ENCODE assay signal across 1 cellular context in the genomic region with DNA sequence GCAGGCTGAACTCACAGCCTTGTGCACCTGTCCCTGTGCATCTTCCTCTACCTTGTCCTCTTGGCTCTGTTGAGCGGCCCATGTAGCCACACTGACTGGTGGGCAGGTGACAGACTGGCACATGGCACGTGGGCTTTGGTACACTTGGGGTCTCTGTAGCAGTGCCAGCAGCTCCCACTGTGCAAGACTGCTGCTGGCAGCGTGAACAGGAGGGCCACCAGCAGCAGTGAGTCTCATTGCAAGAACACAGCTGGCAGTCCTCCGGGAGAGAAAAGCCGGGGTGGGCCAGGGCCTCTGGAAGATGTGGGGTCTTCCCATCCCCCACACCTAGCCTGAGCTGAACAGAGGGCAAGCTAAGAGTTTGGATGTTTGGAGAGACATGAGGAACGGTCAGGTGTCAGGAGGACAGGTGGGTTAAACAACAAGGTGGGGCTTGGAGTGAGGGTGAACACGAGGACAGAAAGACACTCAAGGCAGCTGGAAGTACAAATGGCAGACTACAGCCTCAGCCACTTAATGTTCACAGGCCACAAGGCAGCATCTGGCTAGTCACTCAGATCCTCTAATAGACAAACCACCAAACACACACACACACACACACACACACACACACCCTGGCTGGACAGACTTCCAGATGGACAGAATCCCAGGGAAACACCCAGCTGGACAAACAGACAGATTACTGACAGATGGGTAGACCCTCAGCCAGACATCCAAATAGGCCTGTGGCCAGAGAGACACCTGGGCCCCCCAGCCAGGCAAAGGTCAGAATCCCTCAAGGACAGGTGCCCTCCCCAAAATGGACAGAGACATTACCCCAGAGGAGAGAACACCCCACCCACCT.
TF ChIP-seq lines count a peak whose summit lies in the region.

No MANE protein-coding gene starts in this region.

TF ChIP-seq in A549, 52 proteins besides CTCF, POLR2A, EP300 and RAD21:
- TF ChIP-seq, protein P1, sequence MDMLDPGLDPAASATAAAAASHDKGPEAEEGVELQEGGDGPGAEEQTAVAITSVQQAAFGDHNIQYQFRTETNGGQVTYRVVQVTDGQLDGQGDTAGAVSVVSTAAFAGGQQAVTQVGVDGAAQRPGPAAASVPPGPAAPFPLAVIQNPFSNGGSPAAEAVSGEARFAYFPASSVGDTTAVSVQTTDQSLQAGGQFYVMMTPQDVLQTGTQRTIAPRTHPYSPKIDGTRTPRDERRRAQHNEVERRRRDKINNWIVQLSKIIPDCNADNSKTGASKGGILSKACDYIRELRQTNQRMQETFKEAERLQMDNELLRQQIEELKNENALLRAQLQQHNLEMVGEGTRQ (IDR thresholded peaks at IDR 0.05), result no peak
- TF ChIP-seq HOXB5 (CRISPR knock-in tag; IDR thresholded peaks at IDR 0.05) (no peak), POLR2AphosphoS2 (conservative IDR thresholded peaks at IDR 0.05; ENCODE audit: low read length) (no peak), HOXB13 (CRISPR knock-in tag; IDR thresholded peaks at IDR 0.05; ENCODE audit: low read depth) (no peak), RNF2 (IDR thresholded peaks at IDR 0.05; ENCODE audit: borderline replicate concordance, low read depth) (no peak), GATA3 (IDR thresholded peaks at IDR 0.05; ENCODE audit: borderline replicate concordance) (no peak), CBX2 (IDR thresholded peaks at IDR 0.05; ENCODE audit: borderline replicate concordance, low read depth) (no peak), CBX8 (IDR thresholded peaks at IDR 0.05) (no peak), HDAC2 (IDR thresholded peaks at IDR 0.05) (no peak), ZSCAN20 (CRISPR knock-in tag; IDR thresholded peaks at IDR 0.05) (no peak), NPAS2 (CRISPR knock-in tag; IDR thresholded peaks at IDR 0.05; ENCODE audit: borderline replicate concordance) (no peak), FOSL2 (IDR thresholded peaks at IDR 0.05) (no peak), FOSL2 (CRISPR knock-in tag; IDR thresholded peaks at IDR 0.05) (no peak), BCL3 (IDR thresholded peaks at IDR 0.05) (no peak), TP53 (CRISPR knock-in tag; IDR thresholded peaks at IDR 0.05) (no peak), ZFP36 (IDR thresholded peaks at IDR 0.05; ENCODE audit: borderline replicate concordance, partially characterized antibody) (no peak)
- TF ChIP-seq, protein P2, sequence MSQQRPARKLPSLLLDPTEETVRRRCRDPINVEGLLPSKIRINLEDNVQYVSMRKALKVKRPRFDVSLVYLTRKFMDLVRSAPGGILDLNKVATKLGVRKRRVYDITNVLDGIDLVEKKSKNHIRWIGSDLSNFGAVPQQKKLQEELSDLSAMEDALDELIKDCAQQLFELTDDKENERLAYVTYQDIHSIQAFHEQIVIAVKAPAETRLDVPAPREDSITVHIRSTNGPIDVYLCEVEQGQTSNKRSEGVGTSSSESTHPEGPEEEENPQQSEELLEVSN (IDR thresholded peaks at IDR 0.05; ENCODE audit: borderline replicate concordance, low read depth), result no peak
